Comparison of ENCODE assay signal across 1 cellular context in the genomic region with DNA sequence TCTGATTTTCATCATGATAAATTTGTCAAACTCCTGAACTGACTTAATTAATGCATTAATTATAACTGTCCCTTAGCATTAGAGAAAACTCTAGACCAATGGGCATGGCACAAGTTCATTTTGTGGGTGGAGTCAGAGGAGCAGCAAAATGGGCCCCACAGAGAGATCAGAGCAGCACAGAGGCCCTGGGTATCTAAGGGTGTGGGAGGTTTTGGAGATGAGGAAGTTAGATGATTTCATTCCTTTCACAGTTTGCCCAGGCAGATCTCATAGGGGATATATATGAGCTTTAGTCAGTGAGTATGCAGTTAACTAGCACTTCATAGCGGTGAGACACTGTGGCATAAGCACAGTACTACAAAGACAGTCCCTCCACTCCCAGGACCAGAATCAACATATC.
TF ChIP-seq lines count a peak whose summit lies in the region.

No MANE protein-coding gene starts in this region.

TF ChIP-seq in GM23338, 12 proteins besides CTCF, POLR2A, EP300 and RAD21 (continued from another document):
- TF ChIP-seq ZNF462 (CRISPR knock-in tag; IDR thresholded peaks at IDR 0.05) (no peak), EZH2 (IDR thresholded peaks at IDR 0.05; ENCODE audit: low read depth, unreplicated experiment) (no peak), EZH2phosphoT487 (IDR thresholded peaks at IDR 0.05; ENCODE audit: unreplicated experiment) (no peak), NANOG (IDR thresholded peaks at IDR 0.05; ENCODE audit: borderline replicate concordance) (no peak)
- TF ChIP-seq, protein P1, sequence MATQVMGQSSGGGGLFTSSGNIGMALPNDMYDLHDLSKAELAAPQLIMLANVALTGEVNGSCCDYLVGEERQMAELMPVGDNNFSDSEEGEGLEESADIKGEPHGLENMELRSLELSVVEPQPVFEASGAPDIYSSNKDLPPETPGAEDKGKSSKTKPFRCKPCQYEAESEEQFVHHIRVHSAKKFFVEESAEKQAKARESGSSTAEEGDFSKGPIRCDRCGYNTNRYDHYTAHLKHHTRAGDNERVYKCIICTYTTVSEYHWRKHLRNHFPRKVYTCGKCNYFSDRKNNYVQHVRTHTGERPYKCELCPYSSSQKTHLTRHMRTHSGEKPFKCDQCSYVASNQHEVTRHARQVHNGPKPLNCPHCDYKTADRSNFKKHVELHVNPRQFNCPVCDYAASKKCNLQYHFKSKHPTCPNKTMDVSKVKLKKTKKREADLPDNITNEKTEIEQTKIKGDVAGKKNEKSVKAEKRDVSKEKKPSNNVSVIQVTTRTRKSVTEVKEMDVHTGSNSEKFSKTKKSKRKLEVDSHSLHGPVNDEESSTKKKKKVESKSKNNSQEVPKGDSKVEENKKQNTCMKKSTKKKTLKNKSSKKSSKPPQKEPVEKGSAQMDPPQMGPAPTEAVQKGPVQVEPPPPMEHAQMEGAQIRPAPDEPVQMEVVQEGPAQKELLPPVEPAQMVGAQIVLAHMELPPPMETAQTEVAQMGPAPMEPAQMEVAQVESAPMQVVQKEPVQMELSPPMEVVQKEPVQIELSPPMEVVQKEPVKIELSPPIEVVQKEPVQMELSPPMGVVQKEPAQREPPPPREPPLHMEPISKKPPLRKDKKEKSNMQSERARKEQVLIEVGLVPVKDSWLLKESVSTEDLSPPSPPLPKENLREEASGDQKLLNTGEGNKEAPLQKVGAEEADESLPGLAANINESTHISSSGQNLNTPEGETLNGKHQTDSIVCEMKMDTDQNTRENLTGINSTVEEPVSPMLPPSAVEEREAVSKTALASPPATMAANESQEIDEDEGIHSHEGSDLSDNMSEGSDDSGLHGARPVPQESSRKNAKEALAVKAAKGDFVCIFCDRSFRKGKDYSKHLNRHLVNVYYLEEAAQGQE (IDR thresholded peaks at IDR 0.05; ENCODE audit: unreplicated experiment): no peak
